In the genomic region with DNA sequence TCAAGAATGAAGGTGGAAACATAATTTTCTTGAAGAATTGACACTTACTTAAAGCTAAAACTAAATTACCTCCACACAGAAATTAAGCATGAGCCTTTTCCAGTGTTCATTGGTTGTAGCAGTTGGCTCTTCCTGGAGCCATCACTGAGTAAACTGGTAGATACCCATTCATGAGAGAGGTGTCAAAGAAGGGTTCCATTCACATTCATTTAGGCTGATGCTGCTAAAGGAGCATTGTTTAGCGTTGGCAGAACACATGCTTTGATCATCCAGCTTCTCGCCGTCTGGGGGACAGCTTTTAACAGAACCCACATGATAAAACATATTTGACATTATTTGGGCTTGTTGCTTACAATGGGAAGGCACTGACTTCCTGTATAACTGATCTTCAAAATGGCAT, we compare ENCODE assay signal across 12 cellular contexts.
DNase-seq lines count a peak whose midpoint lies in the region; ATAC-seq, FAIRE-seq and TF ChIP-seq lines count a peak whose summit lies in the region.
"Had no signal": no experiment of that assay in that cellular context is flagged by ENCODE, and none has a peak within 500 bp of the region (broad histone marks: within the 10 kb centered on the region; RNA-seq: fewer than 3 reads in every experiment).

No MANE protein-coding gene starts in this region.

- no peak for DNase-seq in activated T-cell treated with anti-CD3 and anti-CD28 coated beads, Interleukin-2, amount 50 U/mL, for 72 hours
- DNase-seq in activated T-cell treated with anti-CD3 and anti-CD28 coated beads for 4 hours (no peak), GM12891 (ENCODE audit: insufficient read length, low spot score) (no peak), pons (ENCODE audit: low spot score) (peak; percentile 52), AG08395 (ENCODE audit: low spot score) (no peak), NCI-H2171 (lab: John Stamatoyannopoulos, UW) (no peak)
- DNase-seq: HCEC 1CT, NCI-H2029, NCI-H510A treated with DMSO at 0.1 percent for 48 hours had no signal

- no peak for ATAC-seq in activated T-cell treated with anti-CD3 and anti-CD28 coated beads, Interleukin-2, amount 50 U/mL, for 72 hours (replicated peaks in 1 of 2)
- ATAC-seq in activated T-helper 17 cell treated with anti-CD3 and anti-CD28 coated beads, Interleukin-2, amount 50 U/mL, for 72 hours (replicated peaks), result no peak
- ATAC-seq: Panc1, Right ventricle myocardium inferior had no signal

- H3K4me3 Mint-ChIP-seq in activated T-cell treated with anti-CD3 and anti-CD28 coated beads, Interleukin-2, amount 50 U/mL, for 72 hours, result peak overlapping the region; percentile 13 to 21
- peak overlapping the region; percentile 19 for H3K4me3 Mint-ChIP-seq in activated T-helper 17 cell treated with anti-CD3 and anti-CD28 coated beads, Interleukin-2, amount 50 U/mL, for 72 hours

- no peaks in the 10 kb centered on the region for H3K27me3 Mint-ChIP-seq in activated T-cell treated with anti-CD3 and anti-CD28 coated beads, Interleukin-2, amount 50 U/mL, for 72 hours (ENCODE audit: low read depth)
- no peaks in the 10 kb centered on the region for H3K27me3 Mint-ChIP-seq in activated T-helper 17 cell treated with anti-CD3 and anti-CD28 coated beads, Interleukin-2, amount 50 U/mL, for 72 hours

- peak; percentile 28 for FAIRE-seq in GM12891 (lab: Jason Lieb, UNC)

- H3K9me3 Mint-ChIP-seq in activated T-cell treated with anti-CD3 and anti-CD28 coated beads, Interleukin-2, amount 50 U/mL, for 72 hours, result no peaks in the 10 kb centered on the region
- no peaks in the 10 kb centered on the region for H3K9me3 Mint-ChIP-seq in activated T-helper 17 cell treated with anti-CD3 and anti-CD28 coated beads, Interleukin-2, amount 50 U/mL, for 72 hours

- TF ChIP-seq POLR2A in GM12891 (IDR thresholded peaks at IDR 0.05; ENCODE audit: low read depth, low read length), result no peak

- H3K36me3 Mint-ChIP-seq in activated T-cell treated with anti-CD3 and anti-CD28 coated beads, Interleukin-2, amount 50 U/mL, for 72 hours (ENCODE audit: insufficient read depth in 2 of 2), result peaks cover 4 to 17% of the 10 kb centered on the region in 2 donors
- peaks cover 47% of the 10 kb centered on the region for H3K36me3 Mint-ChIP-seq in activated T-helper 17 cell treated with anti-CD3 and anti-CD28 coated beads, Interleukin-2, amount 50 U/mL, for 72 hours (ENCODE audit: low read depth)

- H3K27ac Mint-ChIP-seq in activated T-cell treated with anti-CD3 and anti-CD28 coated beads, Interleukin-2, amount 50 U/mL, for 72 hours, result no peak overlapping the region
- H3K27ac Mint-ChIP-seq in activated T-helper 17 cell treated with anti-CD3 and anti-CD28 coated beads, Interleukin-2, amount 50 U/mL, for 72 hours, result peak overlapping the region; percentile 87

- peaks cover 88% of the 10 kb centered on the region for H3K4me1 Mint-ChIP-seq in activated T-cell treated with anti-CD3 and anti-CD28 coated beads, Interleukin-2, amount 50 U/mL, for 72 hours (ENCODE audit: low read depth)
- H3K4me1 Mint-ChIP-seq in activated T-helper 17 cell treated with anti-CD3 and anti-CD28 coated beads, Interleukin-2, amount 50 U/mL, for 72 hours, result peaks cover 61% of the 10 kb centered on the region

TF ChIP-seq in GM12891, 5 proteins besides CTCF, POLR2A, EP300 and RAD21:
- TF ChIP-seq PAX5 (IDR thresholded peaks at IDR 0.05; ENCODE audit: insufficient read depth, low read length, severe bottlenecking) (no peak), POU2F2 (IDR thresholded peaks at IDR 0.05; ENCODE audit: low read depth, low read length) (no peak), POLR2AphosphoS5 (IDR thresholded peaks at IDR 0.05; ENCODE audit: low read depth, low read length) (no peak), TAF1 (IDR thresholded peaks at IDR 0.05; ENCODE audit: low read depth, low read length) (no peak), SPI1 (IDR thresholded peaks at IDR 0.05; ENCODE audit: low read depth, low read length) (no peak)
